24 cellular contexts compared by ENCODE assay signal in the genomic region with DNA sequence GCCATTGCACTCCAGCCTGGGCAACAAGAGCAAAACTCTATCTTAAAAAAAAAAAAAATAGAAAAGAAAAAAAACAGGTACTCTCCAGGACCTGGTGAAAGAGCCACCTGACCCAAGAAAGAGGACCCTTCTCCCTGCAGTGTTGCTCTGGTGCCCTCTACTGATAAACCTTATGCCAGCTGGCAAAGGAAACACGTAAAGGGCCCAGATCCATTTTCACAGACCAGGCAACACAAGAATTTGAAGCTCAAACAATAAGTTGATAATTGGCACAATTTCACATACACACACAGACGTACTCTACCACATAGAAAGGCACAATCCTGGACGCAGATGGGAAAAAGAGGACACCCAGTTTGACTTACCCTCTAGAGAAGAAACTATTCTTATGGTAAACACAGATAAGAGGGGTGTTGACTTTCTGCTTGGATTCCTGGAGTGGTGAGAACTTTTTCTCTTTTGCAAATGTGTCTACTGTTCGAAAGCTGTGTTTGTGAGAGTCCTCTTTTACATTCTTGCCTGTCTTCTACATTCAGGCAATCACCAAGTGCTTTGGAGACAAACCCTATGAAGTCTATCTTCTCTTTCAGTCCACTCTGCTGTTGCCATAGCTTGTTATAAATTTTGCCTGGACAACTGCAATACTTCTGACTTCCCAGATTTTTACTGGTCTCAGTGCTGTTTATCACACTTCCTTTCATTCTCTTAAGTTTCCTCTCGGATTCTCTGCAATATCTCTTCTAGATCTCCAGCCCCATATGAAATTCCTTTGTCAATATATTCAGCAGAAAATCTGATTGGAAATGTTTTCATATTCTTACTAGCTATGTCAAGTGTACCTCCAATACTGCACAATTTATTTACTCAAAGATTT. TPM values are rescaled to one million over a fixed set of nuclear protein-coding genes. Genes with fewer than 3 reads are reported as not detected.
DNase-seq lines count a peak whose midpoint lies in the region; ATAC-seq and TF ChIP-seq lines count a peak whose summit lies in the region.
"Had no signal": no experiment of that assay in that cellular context is flagged by ENCODE, and none has a peak within 500 bp of the region (broad histone marks: within the 10 kb centered on the region; RNA-seq: fewer than 3 reads in every experiment).

No MANE protein-coding gene starts in this region.

- no peaks in the 10 kb centered on the region for H3K27me3 Mint-ChIP-seq in osteocyte (ENCODE audit: unreplicated experiment)
- H3K27me3 Mint-ChIP-seq: activated CD4-positive, alpha-beta T cell treated with anti-CD3 and anti-CD28 coated beads for 36 hours; activated naive CD8-positive, alpha-beta T cell treated with anti-CD3 and anti-CD28 coated beads, Interleukin-2, amount 10 ng/mL, durations not matched to agents 7 days and 5 days; CD4-positive, alpha-beta memory T cell; naive B cell had no signal

- peak; percentile 34 for TF ChIP-seq CTCF in LNCaP clone FGC (IDR thresholded peaks at IDR 0.05; ENCODE audit: control insufficient read depth, extremely low read depth, insufficient read depth)
- TF ChIP-seq CTCF in choroid plexus epithelial cell (conservative IDR thresholded peaks at IDR 0.05; ENCODE audit: low read depth, low read length), result peak; percentile 9
- peak; percentile 8 for TF ChIP-seq CTCF in osteocyte (IDR thresholded peaks at IDR 0.05)

- DNase-seq in DMS53 (lab: John Stamatoyannopoulos, UW), result peak; percentile 28
- no peak for DNase-seq in DMS53 treated with DMSO at 0.1 percent for 48 hours (lab: John Stamatoyannopoulos, UW; ENCODE audit: unreplicated experiment)
- no peak for DNase-seq in LNCaP clone FGC (ENCODE audit: low read depth)
- DNase-seq in choroid plexus epithelial cell (ENCODE audit: low read depth), result no peak
- DNase-seq in osteocyte (ENCODE audit: extremely low spot score, unreplicated experiment), result no peak
- no peak for DNase-seq in NCI-H2029 treated with DMSO at 0.1 percent for 48 hours (lab: John Stamatoyannopoulos, UW)
- DNase-seq: activated CD4-positive, alpha-beta T cell treated with anti-CD3 and anti-CD28 coated beads for 36 hours; activated naive CD8-positive, alpha-beta T cell treated with anti-CD3 and anti-CD28 coated beads, Interleukin-2, amount 10 ng/mL, durations not matched to agents 7 days and 5 days; CD4-positive, alpha-beta memory T cell; effector CD4-positive, alpha-beta T cell; foreskin melanocyte; GF-D8; GM23248; naive B cell; NCI-H1436 treated with DMSO at 0.1 percent for 48 hours; NCI-H510A treated with DMSO at 0.1 percent for 48 hours; stimulated activated CD4-positive, alpha-beta T cell treated with anti-CD3 and anti-CD28 coated beads, Interleukin-1b, Interleukin-23, amount 100 ng/mL, for 48 hours had no signal

- H3K4me3 ChIP-seq in LNCaP clone FGC (ENCODE audit: low read depth, low read length) (no peak overlapping the region), choroid plexus epithelial cell (ENCODE audit: low read depth, low read length) (no peak overlapping the region)
- H3K4me3 ChIP-seq: GM23248, lung, suprapubic skin had no signal

- peaks cover 29% of the 10 kb centered on the region for H3K36me3 Mint-ChIP-seq in osteocyte (ENCODE audit: unreplicated experiment)

- no peak overlapping the region for H3K27ac Mint-ChIP-seq in osteocyte (ENCODE audit: unreplicated experiment)
- H3K27ac Mint-ChIP-seq: activated CD4-positive, alpha-beta T cell treated with anti-CD3 and anti-CD28 coated beads for 36 hours; activated naive CD8-positive, alpha-beta T cell treated with anti-CD3 and anti-CD28 coated beads, Interleukin-2, amount 10 ng/mL, durations not matched to agents 7 days and 5 days; naive B cell had no signal

- H3K4me1 Mint-ChIP-seq in osteocyte (ENCODE audit: unreplicated experiment), result no peaks in the 10 kb centered on the region

- ATAC-seq in GM18861 (IDR thresholded peaks at IDR 0.05; ENCODE audit: unreplicated experiment) (no peak), GM21786 (IDR thresholded peaks at IDR 0.05; ENCODE audit: unreplicated experiment) (no peak)
- ATAC-seq: activated CD4-positive, alpha-beta T cell treated with anti-CD3 and anti-CD28 coated beads for 36 hours had no signal

- no peaks in the 10 kb centered on the region for H3K9me3 Mint-ChIP-seq in osteocyte (ENCODE audit: unreplicated experiment)

- H3K4me3 Mint-ChIP-seq in osteocyte (ENCODE audit: unreplicated experiment), result no peak overlapping the region
- H3K4me3 Mint-ChIP-seq: activated CD4-positive, alpha-beta T cell treated with anti-CD3 and anti-CD28 coated beads for 36 hours; activated naive CD8-positive, alpha-beta T cell treated with anti-CD3 and anti-CD28 coated beads, Interleukin-2, amount 10 ng/mL, durations not matched to agents 7 days and 5 days; CD4-positive, alpha-beta memory T cell; naive B cell had no signal

RNA-seq across cellular contexts. Expression of a gene that starts 6.4 kb away (rescaled TPM):
- total RNA-seq in osteocyte, result 111 and 112 TPM in 2 replicates

RNA-seq across cellular contexts. Expression of a gene that starts 31.7 kb away (rescaled TPM):
- total RNA-seq in osteocyte, result 10.1 and 11.4 TPM in 2 replicates

RNA-seq across cellular contexts. Expression of a gene that starts 59.4 kb away (rescaled TPM):
- total RNA-seq in osteocyte, result not detected in 2 replicates
- total RNA-seq: A172; activated CD4-positive, alpha-beta T cell treated with anti-CD3 and anti-CD28 coated beads for 36 hours; activated naive CD8-positive, alpha-beta T cell treated with anti-CD3 and anti-CD28 coated beads, Interleukin-2, amount 10 ng/mL, durations not matched to agents 7 days and 5 days; bronchial epithelial cell; CD4-positive, alpha-beta memory T cell; GM23248; renal cortical epithelial cell; suprapubic skin had no signal
